16 cellular contexts compared by ENCODE assay signal in the genomic region with DNA sequence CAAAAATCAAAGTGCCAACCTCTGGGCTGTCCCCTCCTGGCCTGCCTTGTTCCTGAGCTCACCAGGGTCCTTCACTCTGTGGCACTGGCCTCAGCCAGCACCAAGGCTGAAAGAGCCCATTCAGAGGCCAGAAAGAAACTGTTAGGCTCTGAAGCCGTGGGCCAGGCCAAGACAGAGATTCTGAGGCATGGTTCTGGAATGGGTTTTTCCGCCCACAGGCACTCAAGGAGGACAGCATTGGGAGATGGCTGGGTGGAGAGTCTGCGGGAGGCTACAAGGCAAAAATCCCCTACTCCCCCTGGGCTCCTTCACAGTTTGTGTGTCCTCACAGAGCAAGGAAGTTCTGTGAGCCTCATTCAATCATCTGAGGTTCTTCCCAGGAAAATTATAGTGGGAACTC. TPM values are rescaled to one million over a fixed set of nuclear protein-coding genes. Genes with fewer than 3 reads are reported as not detected.
DNase-seq lines count a peak whose midpoint lies in the region; ATAC-seq and TF ChIP-seq lines count a peak whose summit lies in the region.
"Had no signal": no experiment of that assay in that cellular context is flagged by ENCODE, and none has a peak within 500 bp of the region (broad histone marks: within the 10 kb centered on the region; RNA-seq: fewer than 3 reads in every experiment).

No MANE protein-coding gene starts in this region.

- H3K79me2 ChIP-seq in ACC112 (ENCODE audit: control insufficient read depth, insufficient read depth, low read length, unreplicated experiment) = no peaks in the 10 kb centered on the region
- H3K79me2 ChIP-seq in fibroblast of lung (ENCODE audit: control insufficient read depth, insufficient read depth, low read length) = no peaks in the 10 kb centered on the region

- intact Hi-C loops in mucosa of descending colon (cut with DNase I, micrococcal nuclease) = loop anchor here in 1 of 2 donors (10.0 kb wide), 1 partner anchor 240 kb away; the partner anchor contains the start of gene AMZ1

- H3K36me3 Mint-ChIP-seq in endodermal cell (ENCODE audit: low read depth) = peaks cover 15% of the 10 kb centered on the region
- H3K36me3 Mint-ChIP-seq: activated naive CD4-positive, alpha-beta T cell treated with anti-CD3 and anti-CD28 coated beads, Interleukin-2, amount 10 ng/mL, durations not matched to agents 7 days and 5 days had no signal

- H3K4me3 Mint-ChIP-seq in endodermal cell = no peak overlapping the region
- H3K4me3 Mint-ChIP-seq: activated naive CD4-positive, alpha-beta T cell treated with anti-CD3 and anti-CD28 coated beads, Interleukin-2, amount 10 ng/mL, durations not matched to agents 7 days and 5 days had no signal

- no peak overlapping the region for H3K9ac ChIP-seq in fibroblast of lung (ENCODE audit: insufficient read depth, low read length)
- no peak overlapping the region for H3K9ac ChIP-seq in endodermal cell (ENCODE audit: extremely low read depth, low read length, poor library complexity, severe bottlenecking)

- H3K9me3 ChIP-seq in MG63 (no peaks in the 10 kb centered on the region), fibroblast of lung (ENCODE audit: control insufficient read depth, insufficient read depth, low read depth, low read length) (no peaks in the 10 kb centered on the region), mucosa of descending colon (no peaks in the 10 kb centered on the region), endodermal cell (ENCODE audit: control insufficient read depth, low read length) (no peaks in the 10 kb centered on the region)
- H3K9me3 ChIP-seq: BE2C, thoracic aorta had no signal

- H3K36me3 ChIP-seq in ACC112 (ENCODE audit: insufficient read depth, low read length) (no peaks in the 10 kb centered on the region), MG63 (no peaks in the 10 kb centered on the region), fibroblast of lung (ENCODE audit: control insufficient read depth, insufficient read depth, low read length) (no peaks in the 10 kb centered on the region), mucosa of descending colon (ENCODE audit: low read depth) (no peaks in the 10 kb centered on the region), endodermal cell (ENCODE audit: control insufficient read depth, insufficient read depth, low read length) (no peaks in the 10 kb centered on the region)
- H3K36me3 ChIP-seq: BE2C, thoracic aorta had no signal

- ATAC-seq in mucosa of descending colon = peak; percentile 29

- H3K27me3 Mint-ChIP-seq in endodermal cell (ENCODE audit: insufficient read depth) = no peaks in the 10 kb centered on the region
- H3K27me3 Mint-ChIP-seq: activated naive CD4-positive, alpha-beta T cell treated with anti-CD3 and anti-CD28 coated beads, Interleukin-2, amount 10 ng/mL, durations not matched to agents 7 days and 5 days had no signal

- H3K27me3 ChIP-seq in ACC112 (ENCODE audit: insufficient read depth, low read length) (no peaks in the 10 kb centered on the region), MG63 (no peaks in the 10 kb centered on the region), fibroblast of lung (ENCODE audit: control insufficient read depth, insufficient read depth, low read length) (no peaks in the 10 kb centered on the region), endodermal cell (ENCODE audit: control insufficient read depth, insufficient read depth, low read length, poor library complexity, severe bottlenecking) (no peaks in the 10 kb centered on the region)
- H3K27me3 ChIP-seq: BE2C had no signal

- peak; percentile 53 for DNase-seq in MG63
- peak; percentile 6 to 90 for DNase-seq in fibroblast of lung (ENCODE audit: low read depth in 2 of 2)
- no peak for DNase-seq in mucosa of descending colon
- DNase-seq in activated T-cell treated with anti-CD3 and anti-CD28 coated beads, Interleukin-2, amount 50 U/mL, for 48 hours = no peak
- DNase-seq in NCI-H774 (lab: John Stamatoyannopoulos, UW) = no peak
- DNase-seq in endodermal cell = no peak
- no peak for DNase-seq in central memory CD4-positive, alpha-beta T cell
- DNase-seq: activated CD4-positive, CD25-positive, alpha-beta regulatory T cell treated with anti-CD3 and anti-CD28 coated beads, Interleukin-2, amount 50 U/mL, for 72 hours; activated naive CD4-positive, alpha-beta T cell treated with anti-CD3 and anti-CD28 coated beads, Interleukin-2, amount 10 ng/mL, durations not matched to agents 7 days and 5 days; BE2C; NCI-H187; RPMI8226; stimulated activated CD4-positive, alpha-beta T cell treated with anti-CD3 and anti-CD28 coated beads, Interleukin-1b, Interleukin-23, amount 100 ng/mL, for 48 hours had no signal

- WGBS in endodermal cell (ENCODE audit: insufficient coverage in 1 of 2, insufficient read length in 1 of 2), 2 experiments = 83 to 94% methylated on average over 1 to 3 of the region's 3 CpGs

- H3K4me3 ChIP-seq in ACC112 (ENCODE audit: low read depth, low read length) (no peak overlapping the region), MG63 (no peak overlapping the region), fibroblast of lung (replicated peaks in 1 of 4; ENCODE audit: control extremely low read depth in 1 of 4, insufficient read depth in 1 of 4, low read depth in 3 of 4, low read length in 4 of 4) (no peak overlapping the region), mucosa of descending colon (no peak overlapping the region), endodermal cell (ENCODE audit: low read length) (no peak overlapping the region)
- H3K4me3 ChIP-seq: thoracic aorta had no signal

- no peak for TF ChIP-seq CTCF in fibroblast of lung (conservative IDR thresholded peaks at IDR 0.05 in 1 of 2, IDR thresholded peaks at IDR 0.05 in 1 of 2; ENCODE audit: low read depth in 1 of 2, low read length in 2 of 2)
- TF ChIP-seq CTCF in mucosa of descending colon (IDR thresholded peaks at IDR 0.05) = no peak
- TF ChIP-seq CTCF in endodermal cell (conservative IDR thresholded peaks at IDR 0.05) = no peak

- H3K9me3 Mint-ChIP-seq in endodermal cell = no peaks in the 10 kb centered on the region
- H3K9me3 Mint-ChIP-seq: activated naive CD4-positive, alpha-beta T cell treated with anti-CD3 and anti-CD28 coated beads, Interleukin-2, amount 10 ng/mL, durations not matched to agents 7 days and 5 days had no signal

- H3K4me1 ChIP-seq in ACC112 (ENCODE audit: control insufficient read depth, insufficient read depth, low read length, unreplicated experiment) (peaks cover 10% of the 10 kb centered on the region), fibroblast of lung (ENCODE audit: control insufficient read depth, extremely low read depth, insufficient read depth, low read length) (no peaks in the 10 kb centered on the region), mucosa of descending colon (ENCODE audit: low read depth) (no peaks in the 10 kb centered on the region), endodermal cell (ENCODE audit: control insufficient read depth, insufficient read depth, low read length) (no peaks in the 10 kb centered on the region)
- H3K4me1 ChIP-seq: BE2C had no signal

- no peak overlapping the region for H3K27ac Mint-ChIP-seq in endodermal cell

- H3K27ac ChIP-seq in ACC112 (ENCODE audit: low read depth, low read length) (peak overlapping the region; percentile 20; the same call in 1 of the 2 replicates), fibroblast of lung (ENCODE audit: insufficient read depth, low read length) (no peak overlapping the region), endodermal cell (ENCODE audit: low read depth, low read length) (no peak overlapping the region)
- H3K27ac ChIP-seq: thoracic aorta had no signal

- H4K20me1 ChIP-seq in fibroblast of lung (ENCODE audit: control insufficient read depth, extremely low read depth, insufficient read depth, low read length) = no peaks in the 10 kb centered on the region

- no peak overlapping the region for H2AFZ ChIP-seq in ACC112 (ENCODE audit: low read length, unreplicated experiment)
- no peak overlapping the region for H2AFZ ChIP-seq in fibroblast of lung (ENCODE audit: low read length)

- H3K4me2 ChIP-seq in fibroblast of lung (ENCODE audit: extremely low read depth, insufficient read depth, low read length) = no peak overlapping the region

- no peaks in the 10 kb centered on the region for H3K4me1 Mint-ChIP-seq in endodermal cell
- H3K4me1 Mint-ChIP-seq: activated naive CD4-positive, alpha-beta T cell treated with anti-CD3 and anti-CD28 coated beads, Interleukin-2, amount 10 ng/mL, durations not matched to agents 7 days and 5 days had no signal

RNA-seq across cellular contexts. Expression of gene GRIFIN, which starts 31.7 kb away (rescaled TPM):
- not detected in 2 replicates for total RNA-seq in MG63 (2014; rRNA removed; shearing (Covaris generic); ENCODE audit: low replicate concordance)
- total RNA-seq in fibroblast of lung (not detected in 2 replicates), mucosa of descending colon (not detected), endodermal cell (not detected)
- not detected in 2 replicates for polyA plus RNA-seq in fibroblast of lung
- not detected in 2 replicates for polyA plus RNA-seq in fibroblast of lung (2012)
- not detected in 2 replicates for polyA minus RNA-seq in fibroblast of lung (ENCODE audit: low replicate concordance)
- not detected for polyA plus RNA-seq in endodermal cell (2013, experiment 1 of 2)
- not detected for polyA plus RNA-seq in endodermal cell (2013, experiment 2 of 2)
- total RNA-seq: endothelial cell of umbilical vein, thoracic aorta had no signal
- polyA plus RNA-seq: endothelial cell of umbilical vein had no signal

RNA-seq across cellular contexts. Expression of gene CHST12, which starts 41.1 kb away (rescaled TPM):
- 6.2 and 25.5 TPM in 2 replicates for total RNA-seq in MG63 (2014; rRNA removed; shearing (Covaris generic); ENCODE audit: low replicate concordance)
- total RNA-seq in fibroblast of lung = 1.5 and 3.5 TPM in 2 replicates
- 9.5 and 10.2 TPM in 2 replicates for polyA plus RNA-seq in fibroblast of lung
- 13.2 and 17.3 TPM in 2 replicates for polyA plus RNA-seq in fibroblast of lung (2012)
- polyA minus RNA-seq in fibroblast of lung (ENCODE audit: low replicate concordance) = 6.7 and 10.2 TPM in 2 replicates
- 10 to 100 TPM; 10.7 to 20.9 (median 12.2) TPM for total RNA-seq in mucosa of descending colon
- 10 to 100 TPM; 14.5 to 18.5 TPM for total RNA-seq in endodermal cell
- 10.4 TPM for polyA plus RNA-seq in endodermal cell (2013, experiment 1 of 2)
- polyA plus RNA-seq in endodermal cell (2013, experiment 2 of 2) = 10.5 TPM

Comparison
In these comparisons a context has a peak if more than half of its experiments do, and no peak if none do; other contexts are left out.
1. DNase-seq: peak in MG63 (single experiment) and fibroblast of lung (2 of 2); none in mucosa of descending colon (0 of 3), activated T-cell treated with anti-CD3 and anti-CD28 coated beads, Interleukin-2, amount 50 U/mL, for 48 hours (0 of 2), NCI-H774 (single experiment), endodermal cell (single experiment) and central memory CD4-positive, alpha-beta T cell (single experiment).